Comparison of ENCODE assay signal across 8 cellular contexts in genomic region chr2:20595439-20596192, GRCh38. TPM values are rescaled to one million over a fixed set of nuclear protein-coding genes. Genes with fewer than 3 reads are reported as not detected.
DNase-seq lines count a peak whose midpoint lies in the region; ATAC-seq, FAIRE-seq and TF ChIP-seq lines count a peak whose summit lies in the region.

No MANE protein-coding gene starts in this region.

- intact Hi-C loops in endothelial cell of umbilical vein (cut with micrococcal nuclease) (no loop called here), sciatic nerve (cut with DNase I) (no loop called here)

- no peaks in the 10 kb centered on the region for H4K20me1 ChIP-seq in endothelial cell of umbilical vein (replicated peaks; ENCODE audit: control insufficient read depth, extremely low read depth, insufficient read depth, low read length)

- dilution Hi-C loops in endothelial cell of umbilical vein (cut with MboI; ENCODE audit: extremely low pct_ligation_motif_present, low sequenced_read_pairs), result no loop called here

- H3K9ac ChIP-seq in endothelial cell of umbilical vein (replicated peaks; ENCODE audit: extremely low read depth, insufficient read depth, low read length), result peak overlapping the region; percentile 26

- H3K9me1 ChIP-seq in endothelial cell of umbilical vein (replicated peaks; ENCODE audit: control insufficient read depth, extremely low read depth, insufficient read depth, low read length), result no peaks in the 10 kb centered on the region

- CTCF ChIA-PET in endothelial cell of umbilical vein (lab: Charles Lee), result interaction anchor here (0.7 to 4.3 kb wide), 13 partner anchors 9 to 149 kb away, joined by 3 to 23 read pairs (median 5); partner anchors contain the start of gene RHOB

- H2AFZ ChIP-seq in endothelial cell of umbilical vein (ENCODE audit: low read depth, low read length), result no peak overlapping the region

- peaks cover 56% of the 10 kb centered on the region for H3K4me1 ChIP-seq in endothelial cell of umbilical vein (ENCODE audit: control insufficient read depth, extremely low read depth, insufficient read depth, low read length)

- peak; percentile 80 for FAIRE-seq in endothelial cell of umbilical vein (lab: Jason Lieb, UNC)

- POLR2A ChIA-PET in endothelial cell of umbilical vein (lab: Charles Lee), result interaction anchor here (0.8 to 4.0 kb wide), 7 partner anchors 11 to 149 kb away, joined by 3 to 38 read pairs (median 9); partner anchors contain the start of gene RHOB

- no peaks in the 10 kb centered on the region for H3K79me2 ChIP-seq in endothelial cell of umbilical vein (ENCODE audit: control insufficient read depth, insufficient read depth, low read length)

- peak; percentile 43 for TF ChIP-seq POLR2A in endothelial cell of umbilical vein (IDR thresholded peaks at IDR 0.05; ENCODE audit: low read depth, low read length)

- no peaks in the 10 kb centered on the region for H3K27me3 ChIP-seq in endothelial cell of umbilical vein (ENCODE audit: control insufficient read depth in 2 of 2, insufficient read depth in 2 of 2, low read length in 2 of 2)

- ATAC-seq in HG02970 (IDR thresholded peaks at IDR 0.05; ENCODE audit: low FRiP score, unreplicated experiment) (peak; percentile 70), sciatic nerve (no peak)

- no peak overlapping the region for H3K4me3 ChIP-seq in endothelial cell of umbilical vein (replicated peaks in 1 of 3; ENCODE audit: insufficient read depth in 1 of 3, low read depth in 1 of 3, low read length in 3 of 3)

- H3K27ac ChIP-seq in endothelial cell of umbilical vein (ENCODE audit: insufficient read depth, low read depth, low read length), result peak overlapping the region; percentile 95

- no peaks in the 10 kb centered on the region for H3K9me3 ChIP-seq in endothelial cell of umbilical vein (replicated peaks; ENCODE audit: control insufficient read depth, insufficient read depth, low read length)

- BruUV-seq in endothelial cell of umbilical vein (replicated peaks; lab: Mats Ljungman, UMichigan), result TSS peak; percentile 80

- H3K36me3 ChIP-seq in endothelial cell of umbilical vein (ENCODE audit: control insufficient read depth in 2 of 2, extremely low read depth in 1 of 2, insufficient read depth in 2 of 2, low read length in 2 of 2), result no peaks in the 10 kb centered on the region

- DNase-seq in activated effector memory CD4-positive, alpha-beta T cell treated with anti-CD3 and anti-CD28 coated beads, Interleukin-2, amount 50 U/mL, for 16 hours, result peak; percentile 45
- no peak for DNase-seq in activated effector memory CD4-positive, alpha-beta T cell treated with Interleukin-2 at 50 U/mL for 16 hours
- DNase-seq in RPMI8226, result peak; percentile 33
- peak; percentile 65 for DNase-seq in endothelial cell of umbilical vein (ENCODE audit: low read depth, low spot score)
- DNase-seq in sciatic nerve (ENCODE audit: low spot score), result peak; percentile 58
- DNase-seq in NCI-H146 treated with DMSO at 0.1 percent for 48 hours (lab: John Stamatoyannopoulos, UW; ENCODE audit: unreplicated experiment), result no peak
- no peak for DNase-seq in effector CD8-positive, alpha-beta T cell (lab: John Stamatoyannopoulos, UW)

- H3K4me2 ChIP-seq in endothelial cell of umbilical vein (ENCODE audit: insufficient read depth, low read length), result no peak overlapping the region

- TF ChIP-seq CTCF in endothelial cell of umbilical vein (IDR thresholded peaks at IDR 0.05; ENCODE audit: extremely low read depth in 1 of 2, insufficient read depth in 1 of 2, low read depth in 1 of 2, low read length in 2 of 2), result no peak

TF ChIP-seq in endothelial cell of umbilical vein, 7 proteins besides CTCF, POLR2A, EP300 and RAD21:
- no peak for TF ChIP-seq GATA2 (IDR thresholded peaks at IDR 0.05; ENCODE audit: insufficient read depth, insufficient read length, low read depth, low read length)
- no peak for TF ChIP-seq EZH2 (IDR thresholded peaks at IDR 0.05; ENCODE audit: borderline replicate concordance, low read depth, low read length, severe bottlenecking)
- TF ChIP-seq JUN (IDR thresholded peaks at IDR 0.05; ENCODE audit: borderline replicate concordance, insufficient read depth, insufficient read length, low read depth), result no peak
- peak; percentile 51 for TF ChIP-seq FOS (IDR thresholded peaks at IDR 0.05; ENCODE audit: borderline replicate concordance, insufficient read depth, low read length)

RNA-seq across cellular contexts. Expression of gene HS1BP3, which starts 55.3 kb away (rescaled TPM):
- total RNA-seq in endothelial cell of umbilical vein, result 27.8 and 33.1 TPM in 2 replicates
- 27.4 and 36.3 TPM in 2 replicates for polyA plus RNA-seq in endothelial cell of umbilical vein
- 17.0 and 22.6 TPM in 2 replicates for polyA plus RNA-seq in endothelial cell of umbilical vein (2011; cell fraction: cytosol; rRNA removed)
- 42.4 and 48.5 TPM in 2 replicates for polyA plus RNA-seq in endothelial cell of umbilical vein (2011; cell fraction: nucleus; rRNA removed)
- polyA plus RNA-seq in endothelial cell of umbilical vein (2012), result 19.9 and 37.4 TPM in 2 replicates
- polyA minus RNA-seq in endothelial cell of umbilical vein, result 22.4 and 24.7 TPM in 2 replicates
- polyA minus RNA-seq in endothelial cell of umbilical vein (2011; cell fraction: cytosol; rRNA and poly(A)+ RNA removed), result 7.2 TPM
- 26.3 and 35.3 TPM in 2 replicates for polyA minus RNA-seq in endothelial cell of umbilical vein (2011; cell fraction: nucleus; rRNA and poly(A)+ RNA removed)
- 23.2 TPM for total RNA-seq in sciatic nerve

Comparison
In these comparisons a context has a peak if more than half of its experiments do, and no peak if none do; other contexts are left out.
1. DNase-seq: peak in activated effector memory CD4-positive, alpha-beta T cell treated with anti-CD3 and anti-CD28 coated beads, Interleukin-2, amount 50 U/mL, for 16 hours (single experiment), RPMI8226 (single experiment), endothelial cell of umbilical vein (single experiment) and sciatic nerve (single experiment); none in activated effector memory CD4-positive, alpha-beta T cell treated with Interleukin-2 at 50 U/mL for 16 hours (single experiment), NCI-H146 treated with DMSO at 0.1 percent for 48 hours (single experiment) and effector CD8-positive, alpha-beta T cell (single experiment).